19 cellular contexts compared by ENCODE assay signal in the genomic region with DNA sequence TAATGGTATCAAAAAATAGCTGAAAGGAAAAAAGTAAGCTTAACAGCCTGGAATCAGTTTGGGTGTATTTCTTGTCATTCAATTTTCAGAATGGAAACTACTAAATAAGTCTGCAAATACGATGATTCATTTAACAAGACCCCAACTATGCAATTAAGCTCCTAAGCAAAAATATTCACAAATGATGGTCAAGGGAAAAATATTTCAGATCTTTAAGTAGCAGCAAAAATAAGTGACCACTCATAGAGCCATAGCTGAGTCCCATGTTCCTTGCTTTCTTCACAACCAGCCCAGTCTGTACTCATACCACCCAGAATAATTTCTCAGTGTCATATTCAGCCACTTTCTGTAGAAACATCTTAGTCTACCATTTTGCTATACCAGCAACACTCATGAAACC.
A peak's percentile ranks its signal among the peaks of the same experiment; 100 is the strongest.
DNase-seq lines count a peak whose midpoint lies in the region; ATAC-seq, FAIRE-seq and TF ChIP-seq lines count a peak whose summit lies in the region.
"Had no signal": no experiment of that assay in that cellular context is flagged by ENCODE, and none has a peak within 500 bp of the region (broad histone marks: within the 10 kb centered on the region; RNA-seq: fewer than 3 reads in every experiment).

No MANE protein-coding gene starts in this region.

- no peaks in the 10 kb centered on the region for H3K79me1 ChIP-seq in neuronal stem cell (ENCODE audit: low read depth, low read length)

- no peak for TF ChIP-seq EP300 in A549 (IDR thresholded peaks at IDR 0.05)

- no peak overlapping the region for H2BK120ac ChIP-seq in neuronal stem cell (ENCODE audit: low read depth, low read length)

- 81% methylated on average over 1 of the region's 1 CpG for WGBS in A549 (ENCODE audit: missing lambda C conversion rate)
- no CpG with 5 or more reads among the region's 1 CpG for WGBS in neuronal stem cell (ENCODE audit: extremely low coverage in 2 of 2, insufficient read length in 2 of 2, insufficient replicate concordance in 1 of 2), 2 donors

- no peak for TF ChIP-seq RAD21 in A549 (conservative IDR thresholded peaks at IDR 0.05 in 1 of 2, IDR thresholded peaks at IDR 0.05 in 1 of 2)

- intact Hi-C loops in endothelial cell of umbilical vein (cut with micrococcal nuclease) = no loop called here
- intact Hi-C loops in dorsolateral prefrontal cortex (cut with DNase I) = loop anchor here in 1 of 2 donors (10.0 kb wide), 1 partner anchor 1465 kb away; no protein-coding TSS in a partner anchor

- H2BK12ac ChIP-seq in neuronal stem cell (ENCODE audit: low read length) = no peak overlapping the region

- H4K20me1 ChIP-seq in endothelial cell of umbilical vein (replicated peaks; ENCODE audit: control insufficient read depth, extremely low read depth, insufficient read depth, low read length) = no peaks in the 10 kb centered on the region

- no peak overlapping the region for H3K9ac ChIP-seq in endothelial cell of umbilical vein (replicated peaks; ENCODE audit: extremely low read depth, insufficient read depth, low read length)
- no peak overlapping the region for H3K9ac ChIP-seq in neuronal stem cell (ENCODE audit: low read depth, low read length, poor library complexity)
- H3K9ac ChIP-seq: KMS-11 had no signal

- H2BK5ac ChIP-seq in neuronal stem cell (ENCODE audit: low read length) = no peak overlapping the region

- no peak overlapping the region for H3K18ac ChIP-seq in neuronal stem cell (ENCODE audit: low read length)

- in situ Hi-C loops in G401 (cut with HindIII; ENCODE audit: low sequenced_read_pairs) = no loop called here
- in situ Hi-C loops in HAP-1 (cut with MboI; ENCODE audit: low sequenced_read_pairs) = no loop called here

- no TSS peak for BruUV-seq in endothelial cell of umbilical vein (replicated peaks; lab: Mats Ljungman, UMichigan)

- no peak overlapping the region for H2BK15ac ChIP-seq in neuronal stem cell (ENCODE audit: low read length)

- H3K27ac ChIP-seq in A549 = peak overlapping the region; percentile 77 to 86
- no peak overlapping the region for H3K27ac ChIP-seq in endothelial cell of umbilical vein (ENCODE audit: insufficient read depth, low read depth, low read length)
- no peak overlapping the region for H3K27ac ChIP-seq in neuronal stem cell (replicated peaks; ENCODE audit: low read length)
- H3K27ac ChIP-seq in dorsolateral prefrontal cortex = peak overlapping the region in 2 of 59 donors; percentile 20 to 39
- H3K27ac ChIP-seq: HL-60, KMS-11 had no signal

- CTCF ChIA-PET in A549 (lab: Yijun Ruan, JAX) = interaction anchor here (0.8 to 0.9 kb wide), 3 partner anchors 18 to 49 kb away, joined by 3 to 4 read pairs (median 3); no protein-coding TSS in a partner anchor
- CTCF ChIA-PET in endothelial cell of umbilical vein (lab: Charles Lee) = interaction anchor here (1.0 kb wide), 1 partner anchor 15 kb away, joined by 3 read pairs; no protein-coding TSS in a partner anchor

- DNase-seq in A549 (ENCODE audit: low read depth in 1 of 2, low spot score in 1 of 2) = no peak
- DNase-seq in G401 (ENCODE audit: low spot score) = peak; percentile 29
- no peak for DNase-seq in endothelial cell of umbilical vein (ENCODE audit: low read depth, low spot score)
- DNase-seq in neuronal stem cell (ENCODE audit: low spot score) = no peak
- DNase-seq in dorsolateral prefrontal cortex = no peak
- DNase-seq in AG08396 (ENCODE audit: low spot score) = no peak
- no peak for DNase-seq in HAP-1 (ENCODE audit: low spot score in 2 of 2)
- DNase-seq: 8988T; BE2C; C1 segment of cervical spinal cord; Caco-2; CD4-positive, alpha-beta T cell; GOT3; H7 had no signal

- H3K4me2 ChIP-seq in A549 = peak overlapping the region; percentile 72; the same call in 1 of the 3 replicates
- no peak overlapping the region for H3K4me2 ChIP-seq in endothelial cell of umbilical vein (ENCODE audit: insufficient read depth, low read length)
- no peak overlapping the region for H3K4me2 ChIP-seq in neuronal stem cell (ENCODE audit: insufficient read depth, low read length, poor library complexity, severe bottlenecking)
- H3K4me2 ChIP-seq: KMS-11 had no signal

- H2AFZ ChIP-seq in endothelial cell of umbilical vein (ENCODE audit: low read depth, low read length) = no peak overlapping the region
- H2AFZ ChIP-seq in neuronal stem cell (ENCODE audit: low read length) = peak overlapping the region; percentile 38

- H3K14ac ChIP-seq in neuronal stem cell (ENCODE audit: low read length) = no peak overlapping the region

- H3K27me3 ChIP-seq in endothelial cell of umbilical vein (ENCODE audit: control insufficient read depth in 2 of 2, insufficient read depth in 2 of 2, low read length in 2 of 2) = no peaks in the 10 kb centered on the region
- H3K27me3 ChIP-seq in neuronal stem cell (ENCODE audit: control insufficient read depth in 3 of 3, insufficient read depth in 3 of 3, low read depth in 1 of 3, low read length in 3 of 3) = no peaks in the 10 kb centered on the region
- no peaks in the 10 kb centered on the region for H3K27me3 ChIP-seq in dorsolateral prefrontal cortex
- no peaks in the 10 kb centered on the region for H3K27me3 ChIP-seq in HAP-1 (ENCODE audit: low read depth)

- no peaks in the 10 kb centered on the region for H3K36me3 ChIP-seq in endothelial cell of umbilical vein (ENCODE audit: control insufficient read depth in 2 of 2, extremely low read depth in 1 of 2, insufficient read depth in 2 of 2, low read length in 2 of 2)
- no peaks in the 10 kb centered on the region for H3K36me3 ChIP-seq in neuronal stem cell (replicated peaks in 1 of 2; ENCODE audit: control insufficient read depth in 2 of 2, insufficient read depth in 2 of 2, low read length in 2 of 2)
- H3K36me3 ChIP-seq in HAP-1 (replicated peaks) = no peaks in the 10 kb centered on the region
- H3K36me3 ChIP-seq: BE2C had no signal

- TF ChIP-seq POLR2A in A549 (IDR thresholded peaks at IDR 0.05; ENCODE audit: low read length) (no peak), endothelial cell of umbilical vein (IDR thresholded peaks at IDR 0.05; ENCODE audit: low read depth, low read length) (no peak)

- FAIRE-seq in A549 (lab: Jason Lieb, UNC) (no peak), endothelial cell of umbilical vein (lab: Jason Lieb, UNC) (peak; percentile 12)
- FAIRE-seq: D721Med, GM12878, GM19239 had no signal

- H3K23ac ChIP-seq in neuronal stem cell (ENCODE audit: low read depth, low read length, poor library complexity) = no peak overlapping the region

- dilution Hi-C loops in endothelial cell of umbilical vein (cut with MboI; ENCODE audit: extremely low pct_ligation_motif_present, low sequenced_read_pairs) = no loop called here

- TF ChIP-seq CTCF in A549 (IDR thresholded peaks at IDR 0.05) (no peak), endothelial cell of umbilical vein (IDR thresholded peaks at IDR 0.05; ENCODE audit: extremely low read depth in 1 of 2, insufficient read depth in 1 of 2, low read depth in 1 of 2, low read length in 2 of 2) (no peak), dorsolateral prefrontal cortex (IDR thresholded peaks at IDR 0.05 in 54 of 56, conservative IDR thresholded peaks at IDR 0.05 in 2 of 56; ENCODE audit: low read depth in 1 of 56, partially characterized antibody in 56 of 56) (no peak)

- H3K9me3 ChIP-seq in A549 (no peaks in the 10 kb centered on the region), endothelial cell of umbilical vein (replicated peaks; ENCODE audit: control insufficient read depth, insufficient read depth, low read length) (no peaks in the 10 kb centered on the region), neuronal stem cell (replicated peaks in 1 of 2; ENCODE audit: control insufficient read depth in 2 of 2, insufficient read depth in 1 of 2, low read depth in 1 of 2, low read length in 2 of 2) (no peaks in the 10 kb centered on the region), HAP-1 (no peaks in the 10 kb centered on the region)
- H3K9me3 ChIP-seq: BE2C, Caco-2 had no signal

- no peak overlapping the region for H4K8ac ChIP-seq in neuronal stem cell (ENCODE audit: low read depth, low read length)

- H3K9me1 ChIP-seq in endothelial cell of umbilical vein (replicated peaks; ENCODE audit: control insufficient read depth, extremely low read depth, insufficient read depth, low read length) = no peaks in the 10 kb centered on the region

- no peak for ATAC-seq in A549
- ATAC-seq: GM12878 had no signal

- peaks cover 55% of the 10 kb centered on the region for H3K4me1 ChIP-seq in A549
- H3K4me1 ChIP-seq in endothelial cell of umbilical vein (ENCODE audit: control insufficient read depth, extremely low read depth, insufficient read depth, low read length) = no peaks in the 10 kb centered on the region
- peaks cover under 1 to 3% of the 10 kb centered on the region in 2 donors for H3K4me1 ChIP-seq in neuronal stem cell (ENCODE audit: control insufficient read depth in 2 of 2, insufficient read depth in 1 of 2, low read depth in 1 of 2, low read length in 2 of 2)
- peaks cover 4% of the 10 kb centered on the region for H3K4me1 ChIP-seq in HAP-1
- H3K4me1 ChIP-seq: BE2C, Caco-2 had no signal

- H3K4ac ChIP-seq in neuronal stem cell (ENCODE audit: low read length) = no peak overlapping the region

- H3K79me2 ChIP-seq in endothelial cell of umbilical vein (ENCODE audit: control insufficient read depth, insufficient read depth, low read length) = no peaks in the 10 kb centered on the region

- POLR2A ChIA-PET in A549 (lab: Yijun Ruan, JAX) = no interaction called here
- POLR2A ChIA-PET in endothelial cell of umbilical vein (lab: Charles Lee) = interaction anchor here (0.7 kb wide), 1 partner anchor 20 kb away, joined by 3 read pairs; no protein-coding TSS in a partner anchor

- H2AK5ac ChIP-seq in neuronal stem cell (ENCODE audit: low read depth, low read length) = no peak overlapping the region

- H3K4me3 ChIP-seq in A549 = no peak overlapping the region
- no peak overlapping the region for H3K4me3 ChIP-seq in endothelial cell of umbilical vein (replicated peaks in 1 of 3; ENCODE audit: insufficient read depth in 1 of 3, low read depth in 1 of 3, low read length in 3 of 3)
- no peak overlapping the region for H3K4me3 ChIP-seq in neuronal stem cell (ENCODE audit: low read length in 2 of 2)
- H3K4me3 ChIP-seq in dorsolateral prefrontal cortex = no peak overlapping the region
- H3K4me3 ChIP-seq in HAP-1 = no peak overlapping the region
- H3K4me3 ChIP-seq: GM12878 had no signal

- H4K91ac ChIP-seq in neuronal stem cell (ENCODE audit: low read depth, low read length, poor library complexity) = no peak overlapping the region

TF ChIP-seq in A549, 52 proteins besides CTCF, POLR2A, EP300 and RAD21 (continues in another document):
- TF ChIP-seq CHD2 (IDR thresholded peaks at IDR 0.05; ENCODE audit: low read length, partially characterized antibody) = no peak
- no peak for TF ChIP-seq JUNB (IDR thresholded peaks at IDR 0.05)

TF ChIP-seq in endothelial cell of umbilical vein, 7 proteins besides CTCF, POLR2A, EP300 and RAD21 (continues in another document):
- TF ChIP-seq EZH2 (IDR thresholded peaks at IDR 0.05; ENCODE audit: borderline replicate concordance, low read depth, low read length, severe bottlenecking) = no peak
- TF ChIP-seq, protein P1, sequence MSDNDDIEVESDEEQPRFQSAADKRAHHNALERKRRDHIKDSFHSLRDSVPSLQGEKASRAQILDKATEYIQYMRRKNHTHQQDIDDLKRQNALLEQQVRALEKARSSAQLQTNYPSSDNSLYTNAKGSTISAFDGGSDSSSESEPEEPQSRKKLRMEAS (IDR thresholded peaks at IDR 0.05; ENCODE audit: insufficient read depth, insufficient read length) = no peak
- TF ChIP-seq GATA2 (IDR thresholded peaks at IDR 0.05; ENCODE audit: insufficient read depth, insufficient read length, low read depth, low read length) = no peak

Comparison
In these comparisons a context has a peak if more than half of its experiments do, and no peak if none do; other contexts are left out.
1. H3K27ac ChIP-seq: peak in A549 (2 of 2); none in endothelial cell of umbilical vein (single experiment) and neuronal stem cell (single experiment).